16 cellular contexts compared by ENCODE assay signal in genomic region chr16:71351558-71351901, GRCh38. TPM values are rescaled to one million over a fixed set of nuclear protein-coding genes. Genes with fewer than 3 reads are reported as not detected.
DNase-seq lines count a peak whose midpoint lies in the region; TF ChIP-seq lines count a peak whose summit lies in the region.
"Had no signal": no experiment of that assay in that cellular context is flagged by ENCODE, and none has a peak within 500 bp of the region (broad histone marks: within the 10 kb centered on the region; RNA-seq: fewer than 3 reads in every experiment).

No MANE protein-coding gene starts in this region.

- H3K4me1 ChIP-seq in neural progenitor cell, result no peaks in the 10 kb centered on the region

- no peaks in the 10 kb centered on the region for H3K9me3 Mint-ChIP-seq in neural progenitor cell
- H3K9me3 Mint-ChIP-seq in activated naive CD8-positive, alpha-beta T cell treated with anti-CD3 and anti-CD28 coated beads for 36 hours, result no peaks in the 10 kb centered on the region

- H3K4me2 ChIP-seq in neural progenitor cell, result no peak overlapping the region

- H3K27ac ChIP-seq in neural progenitor cell, result no peak overlapping the region
- H3K27ac ChIP-seq: HL-60 had no signal

- no peak overlapping the region for H3K4me3 ChIP-seq in LNCaP clone FGC (ENCODE audit: low read depth, low read length)
- no peak overlapping the region for H3K4me3 ChIP-seq in neural progenitor cell

- no peaks in the 10 kb centered on the region for H3K27me3 ChIP-seq in neural progenitor cell

- H3K27ac Mint-ChIP-seq in neural progenitor cell, result no peak overlapping the region
- no peak overlapping the region for H3K27ac Mint-ChIP-seq in activated naive CD8-positive, alpha-beta T cell treated with anti-CD3 and anti-CD28 coated beads for 36 hours
- H3K27ac Mint-ChIP-seq: CD14-positive monocyte had no signal

- no peaks in the 10 kb centered on the region for H4K20me1 ChIP-seq in neural progenitor cell (ENCODE audit: low read depth)

- no peaks in the 10 kb centered on the region for H3K36me3 Mint-ChIP-seq in neural progenitor cell
- H3K36me3 Mint-ChIP-seq in activated naive CD8-positive, alpha-beta T cell treated with anti-CD3 and anti-CD28 coated beads for 36 hours, result no peaks in the 10 kb centered on the region
- H3K36me3 Mint-ChIP-seq: CD14-positive monocyte had no signal

- DNase-seq in NCI-H146 (lab: John Stamatoyannopoulos, UW) (peak; percentile 15), NCI-H146 treated with DMSO at 0.1 percent for 48 hours (lab: John Stamatoyannopoulos, UW; ENCODE audit: unreplicated experiment) (no peak), A172 (ENCODE audit: low spot score) (peak; percentile 18), LNCaP clone FGC (ENCODE audit: low read depth) (peak; percentile 28), islet precursor cell (peak; percentile 57), neural progenitor cell (ENCODE audit: low spot score) (no peak), NCI-H1417 (lab: John Stamatoyannopoulos, UW) (no peak)
- DNase-seq in activated naive CD8-positive, alpha-beta T cell treated with anti-CD3 and anti-CD28 coated beads for 36 hours, result no peak
- DNase-seq: KBM-7, NCI-H1092 treated with DMSO at 0.1 percent for 48 hours, NCI-H1930, NCI-H524, OCI-M1 had no signal

- no peaks in the 10 kb centered on the region for H3F3A ChIP-seq in neural progenitor cell (ENCODE audit: low read depth)

- H3K4me3 Mint-ChIP-seq in neural progenitor cell, result no peak overlapping the region
- H3K4me3 Mint-ChIP-seq in activated naive CD8-positive, alpha-beta T cell treated with anti-CD3 and anti-CD28 coated beads for 36 hours, result no peak overlapping the region
- H3K4me3 Mint-ChIP-seq: CD14-positive monocyte had no signal

- no peak overlapping the region for H3K9ac ChIP-seq in neural progenitor cell

- peaks cover 6% of the 10 kb centered on the region for H3K4me1 Mint-ChIP-seq in neural progenitor cell
- H3K4me1 Mint-ChIP-seq in activated naive CD8-positive, alpha-beta T cell treated with anti-CD3 and anti-CD28 coated beads for 36 hours, result no peaks in the 10 kb centered on the region
- H3K4me1 Mint-ChIP-seq: CD14-positive monocyte had no signal

- no peak overlapping the region for H2AFZ ChIP-seq in neural progenitor cell (replicated peaks)

- TF ChIP-seq CTCF in LNCaP clone FGC (IDR thresholded peaks at IDR 0.05; ENCODE audit: control insufficient read depth, extremely low read depth, insufficient read depth), result no peak
- TF ChIP-seq CTCF in neural progenitor cell (IDR thresholded peaks at IDR 0.05), result no peak

- H3K36me3 ChIP-seq in neural progenitor cell, result no peaks in the 10 kb centered on the region

- H3K79me2 ChIP-seq in neural progenitor cell (ENCODE audit: low read depth), result no peaks in the 10 kb centered on the region

- H3K9me3 ChIP-seq in neural progenitor cell (ENCODE audit: low read depth), result no peaks in the 10 kb centered on the region

- H3K27me3 Mint-ChIP-seq in neural progenitor cell (ENCODE audit: insufficient read depth, low read depth), result peaks cover 5% of the 10 kb centered on the region
- peaks cover 4% of the 10 kb centered on the region for H3K27me3 Mint-ChIP-seq in activated naive CD8-positive, alpha-beta T cell treated with anti-CD3 and anti-CD28 coated beads for 36 hours

RNA-seq across cellular contexts. Expression of gene CALB2, which starts 7.0 kb away (rescaled TPM):
- total RNA-seq in A172 (2014; rRNA removed; shearing (Covaris generic)), result 2.6 and 5.2 TPM in 2 replicates
- 0.62 TPM in 1 of 2 replicates, not detected in the other for total RNA-seq in neural progenitor cell (ENCODE audit: low replicate concordance)
- not detected for total RNA-seq in activated naive CD8-positive, alpha-beta T cell treated with anti-CD3 and anti-CD28 coated beads for 36 hours
- total RNA-seq: A673 had no signal

Comparison
In these comparisons a context has a peak if more than half of its experiments do, and no peak if none do; other contexts are left out.
1. DNase-seq: peak in NCI-H146 (single experiment), A172 (single experiment), LNCaP clone FGC (single experiment) and islet precursor cell (single experiment); none in NCI-H146 treated with DMSO at 0.1 percent for 48 hours (single experiment), neural progenitor cell (single experiment), NCI-H1417 (0 of 3) and activated naive CD8-positive, alpha-beta T cell treated with anti-CD3 and anti-CD28 coated beads for 36 hours (single experiment).